1 cellular context compared by ENCODE assay signal in genomic region chr1:15155760-15156743, GRCh38.
TF ChIP-seq lines count a peak whose summit lies in the region.

No MANE protein-coding gene starts in this region.

TF ChIP-seq in H1, 55 proteins besides CTCF, POLR2A, EP300 and RAD21:
- no peak for TF ChIP-seq HDAC6 (IDR thresholded peaks at IDR 0.05; ENCODE audit: low read depth, low read length)
- TF ChIP-seq CTBP2 (IDR thresholded peaks at IDR 0.05; ENCODE audit: borderline replicate concordance, insufficient read depth, insufficient read length, low read length), result no peak
- no peak for TF ChIP-seq BCL11A (IDR thresholded peaks at IDR 0.05; ENCODE audit: low read depth in 2 of 2, low read length in 2 of 2)
- TF ChIP-seq RXRA (IDR thresholded peaks at IDR 0.05; ENCODE audit: insufficient read depth, low read depth, low read length), result no peak
- no peak for TF ChIP-seq SRF (IDR thresholded peaks at IDR 0.05; ENCODE audit: low read depth, low read length)
- no peak for TF ChIP-seq ZNF274 (IDR thresholded peaks at IDR 0.05; ENCODE audit: borderline replicate concordance, extremely low read depth, low read length)
- no peak for TF ChIP-seq SAP30 (IDR thresholded peaks at IDR 0.05; ENCODE audit: insufficient read depth, insufficient replicate concordance, low read length)
- no peak for TF ChIP-seq SP2 (IDR thresholded peaks at IDR 0.05; ENCODE audit: low read length)
- no peak for TF ChIP-seq SIX5 (IDR thresholded peaks at IDR 0.05; ENCODE audit: low read depth, low read length)
- TF ChIP-seq POLR2AphosphoS5 (IDR thresholded peaks at IDR 0.05; ENCODE audit: low read depth, low read length), result no peak
- TF ChIP-seq GABPA (IDR thresholded peaks at IDR 0.05; ENCODE audit: borderline replicate concordance, insufficient read depth, low read length), result no peak
- no peak for TF ChIP-seq NRF1 (IDR thresholded peaks at IDR 0.05; ENCODE audit: low read depth, low read length)
- TF ChIP-seq KDM5A (IDR thresholded peaks at IDR 0.05; ENCODE audit: low read length), result no peak
- TF ChIP-seq BRCA1 (IDR thresholded peaks at IDR 0.05; ENCODE audit: low read depth, low read length), result no peak
- no peak for TF ChIP-seq KDM1A (IDR thresholded peaks at IDR 0.05; ENCODE audit: borderline replicate concordance, low read length)
- no peak for TF ChIP-seq CREB1 (IDR thresholded peaks at IDR 0.05)
TF ChIP-seq in H1: peak in this region for 0.
